Comparison of ENCODE assay signal across 2 cellular contexts in genomic region chr16:13767215-13767614, GRCh38.
TF ChIP-seq lines count a peak whose summit lies in the region.

No MANE protein-coding gene starts in this region.

TF ChIP-seq in GM12878, 131 proteins besides CTCF, POLR2A, EP300 and RAD21:
- TF ChIP-seq SMC3 (IDR thresholded peaks at IDR 0.05; ENCODE audit: borderline replicate concordance, low read length) (peak; percentile 29; the same call in 1 of the 2 replicates), BCLAF1 (IDR thresholded peaks at IDR 0.05) (no peak)

TF ChIP-seq in liver, 16 proteins besides CTCF, POLR2A, EP300 and RAD21:
- no peak for TF ChIP-seq TAF1 (conservative IDR thresholded peaks at IDR 0.05)
- no peak for TF ChIP-seq HNF4A (conservative IDR thresholded peaks at IDR 0.05)
- no peak for TF ChIP-seq JUND (IDR thresholded peaks at IDR 0.05)
- no peak for TF ChIP-seq EGR1 (IDR thresholded peaks at IDR 0.05; ENCODE audit: low read depth in 2 of 2)
- no peak for TF ChIP-seq ZBTB33 (IDR thresholded peaks at IDR 0.05)
TF ChIP-seq in liver: peak in this region for 0.
